Comparison of ENCODE assay signal across 1 cellular context in the genomic region with DNA sequence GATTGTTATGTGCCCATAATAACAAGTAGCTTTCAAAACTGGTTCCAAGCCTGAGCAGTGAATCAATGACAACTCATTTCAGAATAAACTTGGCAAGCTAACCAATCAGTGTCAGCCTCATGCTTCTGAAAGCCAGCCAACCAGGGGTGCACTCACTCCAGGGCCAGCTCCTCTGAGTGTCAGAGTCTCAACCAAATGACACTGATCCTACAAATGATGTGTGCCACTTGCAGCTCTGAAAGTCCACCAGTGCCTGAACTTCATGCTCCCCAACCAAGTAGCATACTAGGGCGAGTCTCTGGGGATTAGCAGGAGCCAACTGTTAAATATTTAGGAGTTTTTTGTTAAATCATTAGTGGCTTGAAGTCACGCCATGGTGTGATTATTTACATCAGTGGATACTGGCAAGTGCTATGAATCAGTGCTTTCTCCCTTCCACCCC.
TF ChIP-seq lines count a peak whose summit lies in the region.

No MANE protein-coding gene starts in this region.

TF ChIP-seq in WTC11, 78 proteins besides CTCF, POLR2A, EP300 and RAD21 (continued from another document):
- TF ChIP-seq, protein P1, sequence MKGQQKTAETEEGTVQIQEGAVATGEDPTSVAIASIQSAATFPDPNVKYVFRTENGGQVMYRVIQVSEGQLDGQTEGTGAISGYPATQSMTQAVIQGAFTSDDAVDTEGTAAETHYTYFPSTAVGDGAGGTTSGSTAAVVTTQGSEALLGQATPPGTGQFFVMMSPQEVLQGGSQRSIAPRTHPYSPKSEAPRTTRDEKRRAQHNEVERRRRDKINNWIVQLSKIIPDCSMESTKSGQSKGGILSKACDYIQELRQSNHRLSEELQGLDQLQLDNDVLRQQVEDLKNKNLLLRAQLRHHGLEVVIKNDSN (CRISPR knock-in tag; IDR thresholded peaks at IDR 0.05), result no peak
- TF ChIP-seq, protein P2, sequence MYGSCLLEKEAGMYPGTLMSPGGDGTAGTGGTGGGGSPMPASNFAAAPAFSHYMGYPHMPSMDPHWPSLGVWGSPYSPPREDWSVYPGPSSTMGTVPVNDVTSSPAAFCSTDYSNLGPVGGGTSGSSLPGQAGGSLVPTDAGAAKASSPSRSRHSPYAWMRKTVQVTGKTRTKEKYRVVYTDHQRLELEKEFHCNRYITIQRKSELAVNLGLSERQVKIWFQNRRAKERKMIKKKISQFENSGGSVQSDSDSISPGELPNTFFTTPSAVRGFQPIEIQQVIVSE (CRISPR knock-in tag; IDR thresholded peaks at IDR 0.05; ENCODE audit: borderline replicate concordance), result no peak
- TF ChIP-seq TEAD1 (CRISPR knock-in tag; IDR thresholded peaks at IDR 0.05), result no peak
- TF ChIP-seq, protein P3, sequence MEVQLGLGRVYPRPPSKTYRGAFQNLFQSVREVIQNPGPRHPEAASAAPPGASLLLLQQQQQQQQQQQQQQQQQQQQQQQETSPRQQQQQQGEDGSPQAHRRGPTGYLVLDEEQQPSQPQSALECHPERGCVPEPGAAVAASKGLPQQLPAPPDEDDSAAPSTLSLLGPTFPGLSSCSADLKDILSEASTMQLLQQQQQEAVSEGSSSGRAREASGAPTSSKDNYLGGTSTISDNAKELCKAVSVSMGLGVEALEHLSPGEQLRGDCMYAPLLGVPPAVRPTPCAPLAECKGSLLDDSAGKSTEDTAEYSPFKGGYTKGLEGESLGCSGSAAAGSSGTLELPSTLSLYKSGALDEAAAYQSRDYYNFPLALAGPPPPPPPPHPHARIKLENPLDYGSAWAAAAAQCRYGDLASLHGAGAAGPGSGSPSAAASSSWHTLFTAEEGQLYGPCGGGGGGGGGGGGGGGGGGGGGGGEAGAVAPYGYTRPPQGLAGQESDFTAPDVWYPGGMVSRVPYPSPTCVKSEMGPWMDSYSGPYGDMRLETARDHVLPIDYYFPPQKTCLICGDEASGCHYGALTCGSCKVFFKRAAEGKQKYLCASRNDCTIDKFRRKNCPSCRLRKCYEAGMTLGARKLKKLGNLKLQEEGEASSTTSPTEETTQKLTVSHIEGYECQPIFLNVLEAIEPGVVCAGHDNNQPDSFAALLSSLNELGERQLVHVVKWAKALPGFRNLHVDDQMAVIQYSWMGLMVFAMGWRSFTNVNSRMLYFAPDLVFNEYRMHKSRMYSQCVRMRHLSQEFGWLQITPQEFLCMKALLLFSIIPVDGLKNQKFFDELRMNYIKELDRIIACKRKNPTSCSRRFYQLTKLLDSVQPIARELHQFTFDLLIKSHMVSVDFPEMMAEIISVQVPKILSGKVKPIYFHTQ (CRISPR knock-in tag; IDR thresholded peaks at IDR 0.05), result no peak
- no peak for TF ChIP-seq ETV6 (CRISPR knock-in tag; IDR thresholded peaks at IDR 0.05)
- no peak for TF ChIP-seq JUN (CRISPR knock-in tag; IDR thresholded peaks at IDR 0.05)
TF ChIP-seq in WTC11: peak in this region for 0.
